ENCODE assay signal across 8 cellular contexts in genomic region chr16:4370570-4371480, GRCh38. TPM values are rescaled to one million over a fixed set of nuclear protein-coding genes. Genes with fewer than 3 reads are reported as not detected.
A peak's percentile ranks its signal among the peaks of the same experiment; 100 is the strongest.
DNase-seq lines count a peak whose midpoint lies in the region; ATAC-seq and TF ChIP-seq lines count a peak whose summit lies in the region.

No MANE protein-coding gene starts in this region.

- CTCF ChIA-PET in mammary epithelial cell (lab: Charles Lee; ENCODE audit: low non-redundant PET), result no interaction called here

- no peak overlapping the region for H2AFZ ChIP-seq in mammary epithelial cell (ENCODE audit: low read depth, low read length)

- H3K9ac ChIP-seq in mammary epithelial cell (ENCODE audit: insufficient read depth, low read length) (no peak overlapping the region), liver (ENCODE audit: low read depth in 1 of 2, low read length in 2 of 2) (no peak overlapping the region)

- intact Hi-C loops in mammary epithelial cell (cut with micrococcal nuclease) (loop anchor here (10.0 kb wide), 1 partner anchor 606 kb away; no protein-coding TSS in a partner anchor), testis (cut with DNase I; ENCODE audit: low total_unique reads) (no loop called here)

- no peak for TF ChIP-seq RAD21 in liver (IDR thresholded peaks at IDR 0.05)

- H3K36me3 ChIP-seq in mammary epithelial cell (ENCODE audit: insufficient read depth, low read length) (no peaks in the 10 kb centered on the region), liver (ENCODE audit: control insufficient read depth in 4 of 4, insufficient read depth in 3 of 4, low read depth in 1 of 4, low read length in 3 of 4) (no peaks in the 10 kb centered on the region), testis (ENCODE audit: low read depth, missing control alignments) (no peaks in the 10 kb centered on the region)

- no peak for TF ChIP-seq POLR2A in testis (IDR thresholded peaks at IDR 0.05)

- WGBS in mammary epithelial cell (ENCODE audit: low coverage, missing lambda C conversion rate), result 48% methylated on average over 11 of the region's 15 CpGs
- 64% methylated on average over 15 of the region's 15 CpGs for WGBS in liver
- WGBS in testis, 2 donors, result 36 to 43% methylated on average over 4 to 13 of the region's 15 CpGs

- no peak for ATAC-seq in HG03135 (IDR thresholded peaks at IDR 0.05; ENCODE audit: unreplicated experiment)
- ATAC-seq in GM21447 (IDR thresholded peaks at IDR 0.05; ENCODE audit: unreplicated experiment), result no peak

- dilution Hi-C loops in mammary epithelial cell (cut with HindIII; ENCODE audit: low sequenced_read_pairs), result loop anchor here (10.0 kb wide), 1 partner anchor 76 kb away; no protein-coding TSS in a partner anchor

- H3K27ac ChIP-seq in mammary epithelial cell (ENCODE audit: insufficient read depth, low read depth, low read length) (no peak overlapping the region), liver (ENCODE audit: low read depth in 1 of 2, low read length in 2 of 2) (peak overlapping the region; percentile 87 to 95), testis (peak overlapping the region; percentile 86 to 87)

- H3K27me3 ChIP-seq in mammary epithelial cell (ENCODE audit: insufficient read depth, low read length) (no peaks in the 10 kb centered on the region), liver (ENCODE audit: control insufficient read depth in 4 of 4, insufficient read depth in 4 of 4, low read length in 3 of 4) (no peaks in the 10 kb centered on the region), testis (no peaks in the 10 kb centered on the region)

- DNase-seq in HK-2 (ENCODE audit: unreplicated experiment), result peak; percentile 80
- no peak for DNase-seq in mammary epithelial cell
- peak; percentile 79 for DNase-seq in testis
- DNase-seq in NOMO-1 treated with DMSO at 0.1 percent for 48 hours (lab: John Stamatoyannopoulos, UW; ENCODE audit: unreplicated experiment), result no peak
- DNase-seq in dedifferentiated amniotic fluid mesenchymal stem cell (ENCODE audit: extremely low spot score), result no peak

- no TSS peak for BruUV-seq in mammary epithelial cell (replicated peaks; lab: Mats Ljungman, UMichigan)

- H3K4me3 ChIP-seq in mammary epithelial cell (replicated peaks in 1 of 3; ENCODE audit: insufficient read depth in 1 of 3, low read depth in 2 of 3, low read length in 3 of 3) (peak overlapping the region in 1 of 3 experiments; percentile 54), liver (ENCODE audit: low read depth in 1 of 3, low read length in 3 of 3) (peak overlapping the region in 1 of 3 donors; percentile 90), testis (peak overlapping the region in 1 of 2 donors; percentile 86)

- H3K9me3 ChIP-seq in mammary epithelial cell (replicated peaks; ENCODE audit: insufficient read depth, low read length) (no peaks in the 10 kb centered on the region), liver (ENCODE audit: control insufficient read depth in 4 of 4, low read length in 3 of 4) (no peaks in the 10 kb centered on the region), testis (no peaks in the 10 kb centered on the region)

- in situ Hi-C loops in mammary epithelial cell (cut with MboI; ENCODE audit: low sequenced_read_pairs in 2 of 2), result no loop called here

- H3K4me1 ChIP-seq in mammary epithelial cell (ENCODE audit: insufficient read depth, low read length) (peaks cover 69% of the 10 kb centered on the region), liver (ENCODE audit: control insufficient read depth in 4 of 4, insufficient read depth in 4 of 4, low read length in 3 of 4) (peaks cover 16 to 54% (median 41%) of the 10 kb centered on the region in 4 donors), testis (peaks cover 37% of the 10 kb centered on the region)

- peak overlapping the region; percentile 80 for H3K4me2 ChIP-seq in mammary epithelial cell (ENCODE audit: insufficient read depth, low read depth, low read length)

- H4K20me1 ChIP-seq in mammary epithelial cell (ENCODE audit: insufficient read depth, low read length), result no peaks in the 10 kb centered on the region

- no peak for TF ChIP-seq CTCF in mammary epithelial cell (conservative IDR thresholded peaks at IDR 0.05 in 1 of 2, IDR thresholded peaks at IDR 0.05 in 1 of 2; ENCODE audit: extremely low read depth in 1 of 2, insufficient read depth in 1 of 2, low read depth in 1 of 2, low read length in 2 of 2)
- TF ChIP-seq CTCF in liver (IDR thresholded peaks at IDR 0.05; ENCODE audit: low read depth, low read length, missing input control), result no peak
- TF ChIP-seq CTCF in testis (IDR thresholded peaks at IDR 0.05), result no peak

- peaks cover 9% of the 10 kb centered on the region for H3K79me2 ChIP-seq in mammary epithelial cell (ENCODE audit: insufficient read depth, low read length)

TF ChIP-seq in liver, 16 proteins besides CTCF, POLR2A, EP300 and RAD21:
- TF ChIP-seq NR2F2 (IDR thresholded peaks at IDR 0.05), result peak; percentile 39
- TF ChIP-seq HNF4A (conservative IDR thresholded peaks at IDR 0.05), result no peak
TF ChIP-seq in liver: peak in this region for 1.

RNA-seq across cellular contexts. Expression of gene VASN, which starts 0.8 kb away (rescaled TPM):
- 10 to 100 TPM in 1 of 2 donors, 1 to 10 TPM in 1; 5.0 to 25.5 TPM for total RNA-seq in mammary epithelial cell
- 1.9 TPM for polyA plus RNA-seq in mammary epithelial cell
- polyA minus RNA-seq in mammary epithelial cell, result 0.67 TPM
- 10 to 100 TPM; 19.7 to 22.7 TPM for total RNA-seq in liver
- polyA plus RNA-seq in liver, result 10 to 100 TPM in 1 of 2 donors, 1 to 10 TPM in 1; 6.2 to 26.9 TPM
- total RNA-seq in testis, result 100 to 1,000 TPM; 103 to 125 TPM
- polyA plus RNA-seq in testis (ENCODE audit: insufficient read depth, low read depth, low replicate concordance), result 33.9 TPM

RNA-seq across cellular contexts. Expression of gene PAM16, which starts 19.7 kb away (rescaled TPM):
- 10 to 100 TPM; 20.3 to 62.1 TPM for total RNA-seq in mammary epithelial cell
- 41.2 TPM for polyA plus RNA-seq in mammary epithelial cell
- 3.8 TPM for polyA minus RNA-seq in mammary epithelial cell
- total RNA-seq in liver, result 10 to 100 TPM; 14.0 to 23.8 TPM
- 10 to 100 TPM; 35.3 to 70.5 TPM for polyA plus RNA-seq in liver
- 100 to 1,000 TPM; 126 to 148 TPM for total RNA-seq in testis
- polyA plus RNA-seq in testis (ENCODE audit: insufficient read depth, low read depth, low replicate concordance), result 61.8 TPM

RNA-seq across cellular contexts. Expression of gene CORO7, which starts 45.6 kb away (rescaled TPM):
- total RNA-seq in mammary epithelial cell (10 to 100 TPM; 10.7 to 26.0 TPM), liver (10 to 100 TPM; 16.0 to 21.5 TPM), testis (100 to 1,000 TPM; 126 to 147 TPM)
- polyA plus RNA-seq in mammary epithelial cell (8.8 TPM), liver (10 to 100 TPM in 1 of 2 donors, 1 to 10 TPM in 1; 7.3 to 10.0 TPM), testis (ENCODE audit: insufficient read depth, low read depth, low replicate concordance) (71.5 TPM)
- polyA minus RNA-seq in mammary epithelial cell, result 36.2 TPM

RNA-seq across cellular contexts. Expression of gene DNAJA3, which starts 54.8 kb away (rescaled TPM):
- total RNA-seq in mammary epithelial cell (10 to 100 TPM; 52.7 to 70.4 TPM), liver (10 to 100 TPM; 39.6 to 86.3 TPM), testis (10 to 100 TPM; 80.2 to 88.3 TPM)
- polyA plus RNA-seq in mammary epithelial cell (55.6 TPM), liver (10 to 100 TPM; 57.2 to 73.9 TPM), testis (ENCODE audit: insufficient read depth, low read depth, low replicate concordance) (56.0 TPM)
- polyA minus RNA-seq in mammary epithelial cell, result 76.3 TPM

RNA-seq across cellular contexts. Expression of gene GLIS2, which starts 55.0 kb away (rescaled TPM):
- total RNA-seq in mammary epithelial cell (10 to 100 TPM in 1 of 2 donors, 1 to 10 TPM in 1; 3.3 to 13.5 TPM), liver (1 to 10 TPM; 1.0 to 1.2 TPM), testis (1 to 10 TPM; 4.8 to 6.7 TPM)
- polyA plus RNA-seq in mammary epithelial cell (3.6 TPM), liver (1 to 10 TPM in 1 of 2 donors, under 1 TPM in 1; 0.68 to 1.4 TPM), testis (ENCODE audit: insufficient read depth, low read depth, low replicate concordance) (15.0 TPM)
- polyA minus RNA-seq in mammary epithelial cell, result 10.4 TPM

Comparison
In these comparisons a context has a peak if more than half of its experiments do, and no peak if none do; other contexts are left out.
1. DNase-seq: peak in HK-2 (single experiment) and testis (single experiment); none in mammary epithelial cell (single experiment), NOMO-1 treated with DMSO at 0.1 percent for 48 hours (single experiment) and dedifferentiated amniotic fluid mesenchymal stem cell (single experiment).
2. RNA of gene CORO7, which starts 45.6 kb away (total RNA-seq): 126 to 147 TPM in testis; 10.7 to 26.0 TPM in mammary epithelial cell and 16.0 to 21.5 TPM in liver; every median in the first group is over 4 times any median in the second.